1 cellular context compared by ENCODE assay signal in the genomic region with DNA sequence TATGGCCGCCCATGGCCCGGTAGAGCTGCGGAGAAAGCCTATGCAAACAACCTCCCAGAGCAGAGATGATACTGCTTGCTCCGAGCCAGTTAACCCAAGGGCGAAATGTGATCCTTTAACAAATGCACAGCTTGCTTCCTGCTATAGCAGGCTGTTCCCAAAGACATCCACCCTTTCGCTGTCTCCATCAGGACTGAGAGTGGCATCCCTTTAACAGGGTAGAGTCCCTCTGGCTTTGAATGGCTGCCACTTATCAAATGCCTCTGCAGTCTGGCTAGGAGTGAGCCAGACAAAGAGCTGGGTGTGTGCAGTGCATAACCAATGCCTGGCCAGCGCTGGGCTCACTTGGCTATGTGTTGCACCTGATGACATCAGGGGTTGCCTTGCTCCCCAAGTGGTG.
A peak's percentile ranks its signal among the peaks of the same experiment; 100 is the strongest.
TF ChIP-seq lines count a peak whose summit lies in the region.

No MANE protein-coding gene starts in this region.

TF ChIP-seq in HEK293, 187 proteins besides CTCF, POLR2A, EP300 and RAD21 (continued from another document):
- peak; percentile 52 for TF ChIP-seq ZNF341 (tag by site-specific recombination; IDR thresholded peaks at IDR 0.05; ENCODE audit: low read depth)
TF ChIP-seq in HEK293: peak in this region for 1.
